Comparison of ENCODE assay signal across 8 cellular contexts in genomic region chr2:216694201-216694825, GRCh38. TPM values are rescaled to one million over a fixed set of nuclear protein-coding genes. Genes with fewer than 3 reads are reported as not detected.
DNase-seq lines count a peak whose midpoint lies in the region; ATAC-seq, FAIRE-seq and TF ChIP-seq lines count a peak whose summit lies in the region.

No MANE protein-coding gene starts in this region.

- H3K4me2 ChIP-seq in neural progenitor cell: peak overlapping the region; percentile 96

- no peaks in the 10 kb centered on the region for H3K36me3 Mint-ChIP-seq in activated T-cell treated with anti-CD3 and anti-CD28 coated beads, Interleukin-2, amount 50 U/mL, for 72 hours (ENCODE audit: insufficient read depth in 2 of 2)
- no peaks in the 10 kb centered on the region for H3K36me3 Mint-ChIP-seq in neural progenitor cell

- no peaks in the 10 kb centered on the region for H3K27me3 ChIP-seq in neural progenitor cell

- peak overlapping the region; percentile 88 to 97 for H3K4me3 Mint-ChIP-seq in activated T-cell treated with anti-CD3 and anti-CD28 coated beads, Interleukin-2, amount 50 U/mL, for 72 hours
- H3K4me3 Mint-ChIP-seq in neural progenitor cell: peak overlapping the region; percentile 94

- H3K9me3 Mint-ChIP-seq in activated T-cell treated with anti-CD3 and anti-CD28 coated beads, Interleukin-2, amount 50 U/mL, for 72 hours: no peaks in the 10 kb centered on the region
- H3K9me3 Mint-ChIP-seq in neural progenitor cell: no peaks in the 10 kb centered on the region

- peaks cover 45% of the 10 kb centered on the region for H3K79me2 ChIP-seq in neural progenitor cell (ENCODE audit: low read depth)

- peak overlapping the region; percentile 68 for H3K9ac ChIP-seq in neural progenitor cell

- H3K4me3 ChIP-seq in fibroblast of villous mesenchyme (ENCODE audit: low read depth, low read length) (peak overlapping the region; percentile 62), neural progenitor cell (peak overlapping the region; percentile 80)

- H3K4me1 Mint-ChIP-seq in activated T-cell treated with anti-CD3 and anti-CD28 coated beads, Interleukin-2, amount 50 U/mL, for 72 hours (ENCODE audit: low read depth): peaks cover 43% of the 10 kb centered on the region
- peaks cover 59% of the 10 kb centered on the region for H3K4me1 Mint-ChIP-seq in neural progenitor cell

- H3K27me3 Mint-ChIP-seq in activated T-cell treated with anti-CD3 and anti-CD28 coated beads, Interleukin-2, amount 50 U/mL, for 72 hours (ENCODE audit: low read depth): peaks cover 68% of the 10 kb centered on the region
- peaks cover 13% of the 10 kb centered on the region for H3K27me3 Mint-ChIP-seq in neural progenitor cell (ENCODE audit: insufficient read depth, low read depth)

- H3K4me1 ChIP-seq in neural progenitor cell: peaks cover 50% of the 10 kb centered on the region

- H3K27ac ChIP-seq in neural progenitor cell: peak overlapping the region; percentile 83

- peaks cover 62% of the 10 kb centered on the region for H3F3A ChIP-seq in neural progenitor cell (ENCODE audit: low read depth)

- H2AFZ ChIP-seq in neural progenitor cell (replicated peaks): no peak overlapping the region

- DNase-seq in DMS153 treated with DMSO at 0.1 percent for 48 hours (lab: John Stamatoyannopoulos, UW; ENCODE audit: unreplicated experiment) (peak; percentile 46), NCI-H1694 treated with DMSO at 0.1 percent for 48 hours (lab: John Stamatoyannopoulos, UW) (peak; percentile 55), fibroblast of villous mesenchyme (ENCODE audit: low read depth) (peak; percentile 50), neural progenitor cell (ENCODE audit: low spot score) (peak; percentile 84), GM12892 (ENCODE audit: insufficient read length) (no peak)
- peak; percentile 59 to 72 for DNase-seq in activated T-cell treated with anti-CD3 and anti-CD28 coated beads, Interleukin-2, amount 50 U/mL, for 72 hours

- ATAC-seq in activated T-cell treated with anti-CD3 and anti-CD28 coated beads, Interleukin-2, amount 50 U/mL, for 72 hours (replicated peaks in 1 of 2): peak; percentile 44 to 48
- ATAC-seq in HG03521 (IDR thresholded peaks at IDR 0.05; ENCODE audit: unreplicated experiment): no peak
- ATAC-seq in GM21723 (IDR thresholded peaks at IDR 0.05; ENCODE audit: unreplicated experiment): no peak

- no peak for TF ChIP-seq CTCF in fibroblast of villous mesenchyme (IDR thresholded peaks at IDR 0.05; ENCODE audit: insufficient read depth, low read depth, low read length)
- no peak for TF ChIP-seq CTCF in neural progenitor cell (IDR thresholded peaks at IDR 0.05)

- no peak for FAIRE-seq in GM12892 (lab: Jason Lieb, UNC)

- H3K27ac Mint-ChIP-seq in activated T-cell treated with anti-CD3 and anti-CD28 coated beads, Interleukin-2, amount 50 U/mL, for 72 hours: no peak overlapping the region
- H3K27ac Mint-ChIP-seq in neural progenitor cell: peak overlapping the region; percentile 46

- no peaks in the 10 kb centered on the region for H3K9me3 ChIP-seq in neural progenitor cell (ENCODE audit: low read depth)

- no peaks in the 10 kb centered on the region for H3K36me3 ChIP-seq in neural progenitor cell

- peaks cover 24% of the 10 kb centered on the region for H4K20me1 ChIP-seq in neural progenitor cell (ENCODE audit: low read depth)

- no peak for TF ChIP-seq POLR2A in GM12892 (IDR thresholded peaks at IDR 0.05; ENCODE audit: low read depth, low read length)

RNA-seq across cellular contexts. Expression of gene IGFBP5, which starts 1.0 kb away (rescaled TPM):
- not detected for total RNA-seq in activated T-cell treated with anti-CD3 and anti-CD28 coated beads, Interleukin-2, amount 50 U/mL, for 72 hours
- total RNA-seq in fibroblast of villous mesenchyme: 644 and 754 TPM in 2 replicates
- total RNA-seq in neural progenitor cell (ENCODE audit: low replicate concordance): 150 and 249 TPM in 2 replicates
- polyA plus RNA-seq in GM12892 (2012; ENCODE audit: missing spikeins): not detected

Comparison
In these comparisons a context has a peak if more than half of its experiments do, and no peak if none do; other contexts are left out.
1. ATAC-seq: peak in activated T-cell treated with anti-CD3 and anti-CD28 coated beads, Interleukin-2, amount 50 U/mL, for 72 hours (2 of 2); none in HG03521 (single experiment) and GM21723 (single experiment).
2. RNA of gene IGFBP5, which starts 1.0 kb away (total RNA-seq): 644 to 754 TPM in fibroblast of villous mesenchyme and 150 to 249 TPM in neural progenitor cell; not detected in activated T-cell treated with anti-CD3 and anti-CD28 coated beads, Interleukin-2, amount 50 U/mL, for 72 hours; every median in the first group is over 100 times any median in the second.